ENCODE assay signal across 19 cellular contexts in genomic region chr1:240352769-240353168, GRCh38.
DNase-seq lines count a peak whose midpoint lies in the region; ATAC-seq lines count a peak whose summit lies in the region.
"Had no signal": no experiment of that assay in that cellular context is flagged by ENCODE, and none has a peak within 500 bp of the region (broad histone marks: within the 10 kb centered on the region; RNA-seq: fewer than 3 reads in every experiment).

No MANE protein-coding gene starts in this region.

- ATAC-seq in left colon = peak; percentile 77

- intact Hi-C loops in left colon (cut with DNase I, micrococcal nuclease) = no loop called here

- DNase-seq in A172 (ENCODE audit: low spot score) (peak; percentile 60), GM04504 (ENCODE audit: low read depth) (peak; percentile 15), astrocyte of the hippocampus (ENCODE audit: low read depth, low spot score) (peak; percentile 41), left colon (no peak), AG20443 (ENCODE audit: low spot score) (no peak), kidney tubule cell (ENCODE audit: low spot score) (no peak), NCI-H187 treated with DMSO at 0.1 percent for 48 hours (lab: John Stamatoyannopoulos, UW) (no peak), islet precursor cell (no peak)
- DNase-seq: activated naive CD8-positive, alpha-beta T cell treated with anti-CD3 and anti-CD28 coated beads for 36 hours; colonic mucosa; DMS 273 treated with DMSO at 0.1 percent for 48 hours; hypothalamus; KG1; lower lobe of right lung; NCI-H187; NCI-H526; PC-9; small intestine; stimulated activated naive CD4-positive, alpha-beta T cell had no signal

Comparison
In these comparisons a context has a peak if more than half of its experiments do, and no peak if none do; other contexts are left out.
1. DNase-seq: peak in A172 (single experiment), GM04504 (single experiment) and astrocyte of the hippocampus (single experiment); none in left colon (0 of 2), AG20443 (single experiment), kidney tubule cell (single experiment), NCI-H187 treated with DMSO at 0.1 percent for 48 hours (single experiment) and islet precursor cell (single experiment).